25 cellular contexts compared by ENCODE assay signal in genomic region chr4:165588534-165589310, GRCh38.
"Had no signal": no experiment of that assay in that cellular context is flagged by ENCODE, and none has a peak within 500 bp of the region (broad histone marks: within the 10 kb centered on the region; RNA-seq: fewer than 3 reads in every experiment).

No MANE protein-coding gene starts in this region.

- H2AFZ ChIP-seq: hepatocyte had no signal

- H3K36me3 Mint-ChIP-seq: natural killer cell; stimulated activated naive B cell treated with anti-CD40 and anti-IgM and Interleukin-4, amounts not matched to agents 10 μg/mL and 1 μg/mL and 100 μg/mL, for 72 hours had no signal

- H3K27ac Mint-ChIP-seq: endodermal cell; natural killer cell; stimulated activated naive B cell treated with anti-CD40 and anti-IgM and Interleukin-4, amounts not matched to agents 10 μg/mL and 1 μg/mL and 100 μg/mL, for 72 hours; stimulated activated naive CD8-positive, alpha-beta T cell treated with anti-CD3 and anti-CD28 coated beads, Interleukin-15, Interleukin-2, amounts not matched to agents 100 ng/mL and 50 ng/mL, for 24 hours had no signal

- DNase-seq: central memory CD4-positive, alpha-beta T cell; cortex of kidney; effector CD8-positive, alpha-beta T cell; endodermal cell; foreskin keratinocyte; heart left ventricle; kidney; left lung; natural killer cell; pancreas; sigmoid colon; spleen; stimulated activated CD4-positive, alpha-beta T cell treated with anti-CD3 and anti-CD28 coated beads, Interleukin-2, amount 100 ng/mL, for 48 hours; stimulated activated naive B cell treated with anti-CD40 and anti-IgM and Interleukin-4, amounts not matched to agents 10 μg/mL and 1 μg/mL and 100 μg/mL, for 72 hours; transverse colon; upper lobe of right lung; uterus had no signal

- H3K4me3 Mint-ChIP-seq: endodermal cell; natural killer cell; neural crest cell; stimulated activated naive B cell treated with anti-CD40 and anti-IgM and Interleukin-4, amounts not matched to agents 10 μg/mL and 1 μg/mL and 100 μg/mL, for 72 hours; stimulated activated naive CD8-positive, alpha-beta T cell treated with anti-CD3 and anti-CD28 coated beads, Interleukin-15, Interleukin-2, amounts not matched to agents 100 ng/mL and 50 ng/mL, for 24 hours had no signal

- H3K36me3 ChIP-seq: esophagus muscularis mucosa, gastroesophageal sphincter, heart left ventricle, left lung, neutrophil, pancreas, right atrium auricular region, sigmoid colon, spleen, transverse colon, upper lobe of right lung, uterus had no signal

- H3K4me2 ChIP-seq: hepatocyte had no signal

- H3K27me3 ChIP-seq: esophagus muscularis mucosa, foreskin keratinocyte, gastroesophageal sphincter, heart left ventricle, hepatocyte, left lung, neutrophil, pancreas, right atrium auricular region, sigmoid colon, spleen, transverse colon, upper lobe of right lung, uterus had no signal

- FAIRE-seq: kidney, pancreas had no signal

- H3K4me1 Mint-ChIP-seq: natural killer cell; neural crest cell; stimulated activated naive B cell treated with anti-CD40 and anti-IgM and Interleukin-4, amounts not matched to agents 10 μg/mL and 1 μg/mL and 100 μg/mL, for 72 hours had no signal

- H3K79me2 ChIP-seq: hepatocyte had no signal

- H3K9me3 ChIP-seq: left lung, neutrophil, pancreas, sigmoid colon, transverse colon, upper lobe of right lung, uterus had no signal

- H3K27me3 Mint-ChIP-seq: stimulated activated naive B cell treated with anti-CD40 and anti-IgM and Interleukin-4, amounts not matched to agents 10 μg/mL and 1 μg/mL and 100 μg/mL, for 72 hours had no signal

- H3K4me1 ChIP-seq: esophagus muscularis mucosa, foreskin keratinocyte, heart left ventricle, left lung, pancreas, spleen, transverse colon, upper lobe of right lung, uterus had no signal

- H3K4me3 ChIP-seq: dorsolateral prefrontal cortex, esophagus muscularis mucosa, gastroesophageal sphincter, heart left ventricle, hepatocyte, left lung, pancreas, right atrium auricular region, sigmoid colon, spleen, transverse colon, upper lobe of right lung, uterus had no signal

- H3K27ac ChIP-seq: dorsolateral prefrontal cortex, esophagus muscularis mucosa, foreskin keratinocyte, gastroesophageal sphincter, heart left ventricle, hepatocyte, left lung, neutrophil, pancreas, right atrium auricular region, sigmoid colon, spleen, transverse colon, upper lobe of right lung, uterus had no signal
